In the genomic region with DNA sequence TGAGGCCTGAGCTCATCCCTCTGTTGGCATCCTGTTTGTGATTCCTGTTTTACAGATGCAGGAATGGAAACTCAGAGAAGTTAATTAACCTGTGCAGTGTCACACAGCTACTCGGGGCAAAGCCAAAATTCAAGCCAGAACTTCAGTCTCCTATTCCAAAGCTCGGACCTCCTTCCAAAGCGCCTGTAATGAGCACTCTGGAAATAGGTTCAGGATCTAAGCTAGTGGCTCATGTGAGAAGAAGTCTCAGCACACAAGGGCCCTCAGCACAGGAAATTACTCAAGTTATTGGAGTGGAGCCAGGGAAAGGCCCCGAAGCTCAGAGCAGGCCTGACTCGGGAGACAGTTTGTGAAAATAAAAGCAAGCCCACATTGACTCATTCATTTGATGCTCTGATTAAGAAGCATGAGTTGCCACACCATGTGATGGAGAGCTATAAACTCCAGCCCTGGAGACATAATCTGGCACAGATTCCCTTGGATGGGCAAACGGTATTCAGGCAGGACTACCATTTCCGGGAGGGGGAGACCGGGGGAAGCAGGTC, we compare ENCODE assay signal across 1 cellular context.
TF ChIP-seq lines count a peak whose summit lies in the region.

No MANE protein-coding gene starts in this region.

TF ChIP-seq in HCT116, 20 proteins besides CTCF, POLR2A, EP300 and RAD21 (continued from another document):
- 0 out of 2 replicates have a peak, but pooled peaks have one; percentile 50 for TF ChIP-seq SIN3A (IDR thresholded peaks at IDR 0.05; ENCODE audit: low read depth)
- 0 out of 2 replicates have a peak, but pooled peaks have one; percentile 24 for TF ChIP-seq SRF (IDR thresholded peaks at IDR 0.05; ENCODE audit: low read depth)
- no peak for TF ChIP-seq ELF1 (IDR thresholded peaks at IDR 0.05; ENCODE audit: borderline replicate concordance, low read depth)
- peak; percentile 87 for TF ChIP-seq FOSL1 (IDR thresholded peaks at IDR 0.05; ENCODE audit: low read depth)
- peak; percentile 80 for TF ChIP-seq SP1 (IDR thresholded peaks at IDR 0.05; ENCODE audit: low read depth)
- TF ChIP-seq, protein P1, sequence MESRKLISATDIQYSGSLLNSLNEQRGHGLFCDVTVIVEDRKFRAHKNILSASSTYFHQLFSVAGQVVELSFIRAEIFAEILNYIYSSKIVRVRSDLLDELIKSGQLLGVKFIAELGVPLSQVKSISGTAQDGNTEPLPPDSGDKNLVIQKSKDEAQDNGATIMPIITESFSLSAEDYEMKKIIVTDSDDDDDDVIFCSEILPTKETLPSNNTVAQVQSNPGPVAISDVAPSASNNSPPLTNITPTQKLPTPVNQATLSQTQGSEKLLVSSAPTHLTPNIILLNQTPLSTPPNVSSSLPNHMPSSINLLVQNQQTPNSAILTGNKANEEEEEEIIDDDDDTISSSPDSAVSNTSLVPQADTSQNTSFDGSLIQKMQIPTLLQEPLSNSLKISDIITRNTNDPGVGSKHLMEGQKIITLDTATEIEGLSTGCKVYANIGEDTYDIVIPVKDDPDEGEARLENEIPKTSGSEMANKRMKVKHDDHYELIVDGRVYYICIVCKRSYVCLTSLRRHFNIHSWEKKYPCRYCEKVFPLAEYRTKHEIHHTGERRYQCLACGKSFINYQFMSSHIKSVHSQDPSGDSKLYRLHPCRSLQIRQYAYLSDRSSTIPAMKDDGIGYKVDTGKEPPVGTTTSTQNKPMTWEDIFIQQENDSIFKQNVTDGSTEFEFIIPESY (IDR thresholded peaks at IDR 0.05; ENCODE audit: extremely low read depth, insufficient replicate concordance, low read length), result no peak
- TF ChIP-seq ZFX (IDR thresholded peaks at IDR 0.05), result peak; percentile 40
- peak; percentile 89 for TF ChIP-seq CEBPB (IDR thresholded peaks at IDR 0.05; ENCODE audit: low read depth)
- peak; percentile 65; the same call in 1 of the 2 replicates for TF ChIP-seq POLR2AphosphoS5 (IDR thresholded peaks at IDR 0.05; ENCODE audit: low read depth, low read length)
- TF ChIP-seq TCF7L2 (IDR thresholded peaks at IDR 0.05; ENCODE audit: borderline replicate concordance, extremely low read depth, insufficient read depth, insufficient read length), result peak; percentile 68
- TF ChIP-seq, protein P2, sequence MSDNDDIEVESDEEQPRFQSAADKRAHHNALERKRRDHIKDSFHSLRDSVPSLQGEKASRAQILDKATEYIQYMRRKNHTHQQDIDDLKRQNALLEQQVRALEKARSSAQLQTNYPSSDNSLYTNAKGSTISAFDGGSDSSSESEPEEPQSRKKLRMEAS (IDR thresholded peaks at IDR 0.05), result peak; percentile 84
- TF ChIP-seq JUND (IDR thresholded peaks at IDR 0.05), result peak; percentile 83
- no peak for TF ChIP-seq EGR1 (IDR thresholded peaks at IDR 0.05; ENCODE audit: low read depth)
